ENCODE assay signal across 24 cellular contexts in genomic region chr13:87324558-87324957, GRCh38.
A peak's percentile ranks its signal among the peaks of the same experiment; 100 is the strongest.
DNase-seq lines count a peak whose midpoint lies in the region; ATAC-seq, FAIRE-seq and TF ChIP-seq lines count a peak whose summit lies in the region.
"Had no signal": no experiment of that assay in that cellular context is flagged by ENCODE, and none has a peak within 500 bp of the region (broad histone marks: within the 10 kb centered on the region; RNA-seq: fewer than 3 reads in every experiment).

No MANE protein-coding gene starts in this region.

- H3K27me3 ChIP-seq in prostate gland (replicated peaks; ENCODE audit: insufficient read depth), result no peaks in the 10 kb centered on the region
- H3K27me3 ChIP-seq: BE2C, BLaER1 had no signal

- no peak overlapping the region for H3K27ac ChIP-seq in prostate gland
- H3K27ac ChIP-seq: 22Rv1, BLaER1 had no signal

- FAIRE-seq in A204.1 (lab: Jason Lieb, UNC) (peak; percentile 27), TTC549 (lab: Jason Lieb, UNC) (peak; percentile 31)
- FAIRE-seq: GM12891, GM19239 had no signal

- no peaks in the 10 kb centered on the region for H3K36me3 ChIP-seq in prostate gland
- H3K36me3 ChIP-seq: BE2C, BLaER1 had no signal

- DNase-seq in HEK293T (ENCODE audit: extremely low spot score) (no peak), superior temporal gyrus (ENCODE audit: extremely low spot score) (no peak), prostate gland (ENCODE audit: low spot score) (no peak)
- DNase-seq: ACHN; BE2C; C1 segment of cervical spinal cord; CD4-positive, alpha-beta memory T cell; CD4-positive, CD25-positive, alpha-beta regulatory T cell; CD8-positive, alpha-beta memory T cell; COR-L47; DMS 273 treated with DMSO at 0.1 percent for 48 hours; DMS153; DMS53; DMS79; DND-41; EL; GF-D8 had no signal

- intact Hi-C loops in prostate gland (cut with DNase I), result no loop called here

- ATAC-seq in HG02588 (IDR thresholded peaks at IDR 0.05; ENCODE audit: unreplicated experiment), result no peak

- H3K4me1 ChIP-seq in prostate gland (replicated peaks), result no peaks in the 10 kb centered on the region
- H3K4me1 ChIP-seq: BE2C, BLaER1 had no signal

- no peak for TF ChIP-seq POLR2A in prostate gland (IDR thresholded peaks at IDR 0.05)

- CTCF ChIA-PET in HEK293T (lab: Yijun Ruan, JAX), result no interaction called here

- no peak overlapping the region for H3K4me3 ChIP-seq in prostate gland
- H3K4me3 ChIP-seq: BLaER1 had no signal

- TF ChIP-seq CTCF in prostate gland (IDR thresholded peaks at IDR 0.05), result no peak

- 59% methylated on average over 3 of the region's 3 CpGs for WGBS in prostate gland

- no peaks in the 10 kb centered on the region for H3K9me3 ChIP-seq in prostate gland
- H3K9me3 ChIP-seq: BE2C, BLaER1 had no signal

- POLR2A ChIA-PET in HEK293T (lab: Yijun Ruan, JAX), result no interaction called here

TF ChIP-seq in HEK293T, 16 proteins besides CTCF, POLR2A, EP300 and RAD21:
- TF ChIP-seq PKNOX1 (IDR thresholded peaks at IDR 0.05), result peak; percentile 79
- peak; percentile 64 for TF ChIP-seq CTBP1 (IDR thresholded peaks at IDR 0.05; ENCODE audit: borderline replicate concordance)
- no peak for TF ChIP-seq LEF1 (IDR thresholded peaks at IDR 0.05; ENCODE audit: borderline replicate concordance)
